8 cellular contexts compared by ENCODE assay signal in the genomic region with DNA sequence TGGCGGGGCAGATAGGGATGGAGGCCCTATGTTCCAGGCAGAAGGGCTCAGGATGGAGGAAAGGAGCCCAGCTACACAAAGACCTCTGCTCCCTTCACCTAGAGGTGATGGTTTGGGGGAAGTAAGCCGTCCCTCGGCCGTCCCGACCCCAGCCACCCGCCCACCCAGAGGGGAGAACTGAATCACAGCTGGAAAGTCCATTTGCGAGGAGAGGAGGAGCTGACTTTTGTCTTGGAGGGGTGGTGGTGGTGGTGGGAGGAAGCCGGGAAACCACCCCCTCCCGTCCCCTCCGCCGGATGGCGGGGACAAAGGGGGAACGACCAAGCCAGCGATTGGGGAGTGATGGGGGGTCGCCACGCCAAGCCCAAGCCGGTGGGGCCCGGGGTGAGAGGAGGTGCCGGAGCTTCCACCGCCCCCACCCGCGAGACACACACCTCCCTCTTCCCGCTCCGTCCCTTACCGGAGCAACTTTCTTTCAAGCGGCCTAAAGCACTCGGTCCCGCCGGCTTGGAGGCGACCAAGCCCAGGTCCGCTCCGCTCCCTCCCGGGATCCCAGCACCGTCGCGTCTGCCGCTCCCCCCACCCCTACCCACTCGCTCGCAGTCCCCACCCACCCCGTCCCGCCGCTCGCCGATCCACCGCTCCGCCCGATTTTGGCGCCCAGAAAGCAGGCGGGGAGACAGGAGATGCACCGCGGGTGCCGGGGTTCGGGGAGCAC. TPM values are rescaled to one million over a fixed set of nuclear protein-coding genes. Genes with fewer than 3 reads are reported as not detected.
DNase-seq lines count a peak whose midpoint lies in the region; TF ChIP-seq lines count a peak whose summit lies in the region.

No MANE protein-coding gene starts in this region.

- H3K27me3 ChIP-seq in osteoblast (ENCODE audit: insufficient read depth, low read length) (no peaks in the 10 kb centered on the region), thyroid gland (no peaks in the 10 kb centered on the region)

- intact Hi-C loops in thyroid gland (cut with DNase I), result loop anchor here (5.0 kb wide), 1 partner anchor 35 kb away; a partner anchor contains a TSS

- no peaks in the 10 kb centered on the region for H3K9me3 ChIP-seq in osteoblast (ENCODE audit: low read depth, low read length)
- no peaks in the 10 kb centered on the region for H3K9me3 ChIP-seq in thyroid gland

- TF ChIP-seq CTCF in fibroblast of pulmonary artery (IDR thresholded peaks at IDR 0.05; ENCODE audit: low read length, missing control alignments) (no peak), osteoblast (IDR thresholded peaks at IDR 0.05; ENCODE audit: extremely low read depth, low read depth, low read length) (no peak), thyroid gland (IDR thresholded peaks at IDR 0.05) (no peak)

- H3K79me2 ChIP-seq in osteoblast (ENCODE audit: insufficient read depth, low read length), result peaks cover 95% of the 10 kb centered on the region

- DNase-seq in GM03348 (ENCODE audit: low spot score) (peak; percentile 71), NCI-H1105 (lab: John Stamatoyannopoulos, UW) (peak; percentile 11), fibroblast of pulmonary artery (ENCODE audit: low read depth) (peak; percentile 27), osteoblast (ENCODE audit: insufficient read length, low spot score, missing footprints) (peak; percentile 92), thyroid gland (peak; percentile 48 to 52), NCI-H1930 (lab: John Stamatoyannopoulos, UW) (no peak), Kasumi-1 (lab: John Stamatoyannopoulos, UW) (no peak)
- DNase-seq in activated T-cell treated with anti-CD3 and anti-CD28 coated beads, Interleukin-2, amount 50 U/mL, for 48 hours, result peak; percentile 81 to 83

- peaks cover 33% of the 10 kb centered on the region for H4K20me1 ChIP-seq in osteoblast (ENCODE audit: insufficient read depth, low read length)

- H3K27ac ChIP-seq in osteoblast (ENCODE audit: low read depth, low read length), result peak overlapping the region; percentile 92
- H3K27ac ChIP-seq in thyroid gland, result peak overlapping the region; percentile 94 to 96 (median 96)

- H3K4me2 ChIP-seq in osteoblast (ENCODE audit: insufficient read depth, low read length), result peak overlapping the region; percentile 94

- WGBS in thyroid gland, 2 donors, result 1 to 2% methylated on average over 23 to 34 of the region's 53 CpGs

- no peak for TF ChIP-seq POLR2A in thyroid gland (IDR thresholded peaks at IDR 0.05)

- H3K36me3 ChIP-seq in osteoblast (ENCODE audit: insufficient read depth, low read length), result no peaks in the 10 kb centered on the region
- no peaks in the 10 kb centered on the region for H3K36me3 ChIP-seq in thyroid gland

- H3K4me1 ChIP-seq in osteoblast (ENCODE audit: insufficient read depth, low read length), result peaks cover 68% of the 10 kb centered on the region
- peaks cover 78% of the 10 kb centered on the region in 2 donors for H3K4me1 ChIP-seq in thyroid gland

- peak overlapping the region; percentile 38 for H2AFZ ChIP-seq in osteoblast (ENCODE audit: low read length)

- H3K4me3 ChIP-seq in fibroblast of pulmonary artery (replicated peaks; ENCODE audit: low read depth, low read length) (peak overlapping the region; percentile 87), osteoblast (ENCODE audit: insufficient read depth, low read length) (peak overlapping the region; percentile 91), thyroid gland (replicated peaks in 1 of 3) (peak overlapping the region; percentile 90 to 98 (median 92))

RNA-seq across cellular contexts. Expression of a gene that starts 0.6 kb away (rescaled TPM):
- total RNA-seq in osteoblast, result 166 and 183 TPM in 2 replicates
- total RNA-seq in thyroid gland, result 10 to 100 TPM; 47.4 to 80.1 (median 66.6) TPM

RNA-seq across cellular contexts. Expression of a gene that starts 36.3 kb away (rescaled TPM):
- total RNA-seq in osteoblast (not detected in 2 replicates), thyroid gland (not detected)

RNA-seq across cellular contexts. Expression of a gene that starts 43.0 kb away (rescaled TPM):
- total RNA-seq in osteoblast (332 and 415 TPM in 2 replicates), thyroid gland (100 to 1,000 TPM in 3 of 4 donors, 10 to 100 TPM in 1; 78.6 to 193 (median 130) TPM)

RNA-seq across cellular contexts. Expression of a gene that starts 43.6 kb away (rescaled TPM):
- total RNA-seq in osteoblast (32.7 and 37.3 TPM in 2 replicates), thyroid gland (100 to 1,000 TPM in 1 of 4 donors, 10 to 100 TPM in 3; 58.5 to 114 (median 60.6) TPM)

Comparison
In these comparisons a context has a peak if more than half of its experiments do, and no peak if none do; other contexts are left out.
1. DNase-seq: peak in GM03348 (single experiment), NCI-H1105 (single experiment), activated T-cell treated with anti-CD3 and anti-CD28 coated beads, Interleukin-2, amount 50 U/mL, for 48 hours (2 of 2), fibroblast of pulmonary artery (single experiment), osteoblast (single experiment) and thyroid gland (2 of 2); none in NCI-H1930 (0 of 2) and Kasumi-1 (0 of 2).
2. Peak in every context shown above with its lines, with median percentiles within 50 percentile points of each other: H3K4me3 ChIP-seq.